In genomic region chrX:2781226-2781571, GRCh38 we compare ENCODE assay signal across 1 cellular context.
TF ChIP-seq lines count a peak whose summit lies in the region.

No MANE protein-coding gene starts in this region.

TF ChIP-seq in H1, 55 proteins besides CTCF, POLR2A, EP300 and RAD21:
- TF ChIP-seq GABPA (IDR thresholded peaks at IDR 0.05; ENCODE audit: borderline replicate concordance, insufficient read depth, low read length): no peak
- no peak for TF ChIP-seq TAF1 (IDR thresholded peaks at IDR 0.05; ENCODE audit: low read depth, low read length)
- no peak for TF ChIP-seq BACH1 (IDR thresholded peaks at IDR 0.05; ENCODE audit: low read length)
- no peak for TF ChIP-seq FOSL1 (IDR thresholded peaks at IDR 0.05; ENCODE audit: insufficient read depth, low read depth, low read length)
- no peak for TF ChIP-seq SIX5 (IDR thresholded peaks at IDR 0.05; ENCODE audit: low read depth, low read length)
- TF ChIP-seq, protein P1, sequence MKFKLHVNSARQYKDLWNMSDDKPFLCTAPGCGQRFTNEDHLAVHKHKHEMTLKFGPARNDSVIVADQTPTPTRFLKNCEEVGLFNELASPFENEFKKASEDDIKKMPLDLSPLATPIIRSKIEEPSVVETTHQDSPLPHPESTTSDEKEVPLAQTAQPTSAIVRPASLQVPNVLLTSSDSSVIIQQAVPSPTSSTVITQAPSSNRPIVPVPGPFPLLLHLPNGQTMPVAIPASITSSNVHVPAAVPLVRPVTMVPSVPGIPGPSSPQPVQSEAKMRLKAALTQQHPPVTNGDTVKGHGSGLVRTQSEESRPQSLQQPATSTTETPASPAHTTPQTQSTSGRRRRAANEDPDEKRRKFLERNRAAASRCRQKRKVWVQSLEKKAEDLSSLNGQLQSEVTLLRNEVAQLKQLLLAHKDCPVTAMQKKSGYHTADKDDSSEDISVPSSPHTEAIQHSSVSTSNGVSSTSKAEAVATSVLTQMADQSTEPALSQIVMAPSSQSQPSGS (IDR thresholded peaks at IDR 0.05; ENCODE audit: low read length): no peak
- TF ChIP-seq TEAD4 (IDR thresholded peaks at IDR 0.05; ENCODE audit: low read depth, low read length): no peak
- no peak for TF ChIP-seq MAFK (IDR thresholded peaks at IDR 0.05; ENCODE audit: low read depth, low read length)
- TF ChIP-seq YY1 (IDR thresholded peaks at IDR 0.05; ENCODE audit: low read depth, low read length): no peak
- no peak for TF ChIP-seq USF2 (IDR thresholded peaks at IDR 0.05; ENCODE audit: low read length)
- TF ChIP-seq SP4 (IDR thresholded peaks at IDR 0.05; ENCODE audit: low read length): no peak
- no peak for TF ChIP-seq ASH2L (IDR thresholded peaks at IDR 0.05; ENCODE audit: low read length)
- TF ChIP-seq KDM1A (IDR thresholded peaks at IDR 0.05; ENCODE audit: borderline replicate concordance, low read length): no peak
